26 cellular contexts compared by ENCODE assay signal in genomic region chr6:166527849-166528248, GRCh38.
"Had no signal": no experiment of that assay in that cellular context is flagged by ENCODE, and none has a peak within 500 bp of the region (broad histone marks: within the 10 kb centered on the region; RNA-seq: fewer than 3 reads in every experiment).

No MANE protein-coding gene starts in this region.

- H3K36me3 ChIP-seq: ovary, transverse colon, uterus had no signal

- H2AFZ ChIP-seq: parathyroid adenoma had no signal

- H3K4me3 ChIP-seq: ovary, psoas muscle, stomach, testis, tibial artery, transverse colon, upper lobe of right lung, uterus had no signal

- H3K4me1 ChIP-seq: tibial artery, transverse colon, upper lobe of right lung, uterus had no signal

- H3K9me3 ChIP-seq: neutrophil, ovary, psoas muscle, testis, transverse colon, upper lobe of right lung, uterus had no signal

- H3K27me3 ChIP-seq: neutrophil, ovary, stomach, testis, tibial artery, transverse colon, upper lobe of right lung, uterus had no signal

- ATAC-seq: naive thymus-derived CD8-positive, alpha-beta T cell; natural killer cell treated with Interleukin-12 subunit alpha and Interleukin-12 subunit beta and Interleukin-15 and Interleukin-18, amount 100 ng/mL, for 72 hours; psoas muscle; right cardiac atrium; sciatic nerve; stimulated activated effector memory CD8-positive, alpha-beta T cell treated with anti-CD3 and anti-CD28 coated beads, Interleukin-12 subunit alpha, Interleukin-12 subunit beta, amount 100 ng/mL, for 72 hours; stimulated activated naive B cell treated with anti-CD40 and anti-IgM and Interleukin-4, amounts not matched to agents 10 μg/mL and 1 μg/mL and 100 μg/mL, for 72 hours; upper lobe of right lung had no signal

- DNase-seq: naive B cell; naive thymus-derived CD8-positive, alpha-beta T cell; nephron progenitor cell; nucleus accumbens; ovary; posterior cingulate gyrus; psoas muscle; right cardiac atrium; small intestine; stimulated activated CD4-positive, alpha-beta T cell treated with anti-CD3 and anti-CD28 coated beads, Interleukin-15, amount 100 ng/mL, for 24 hours; stimulated activated CD4-positive, alpha-beta T cell treated with anti-CD3 and anti-CD28 coated beads, Interleukin-2, amount 100 ng/mL, for 24 hours; stimulated activated CD4-positive, alpha-beta T cell treated with anti-CD3 and anti-CD28 coated beads, Interleukin-2, amount 100 ng/mL, for 48 hours; stimulated activated CD4-positive, alpha-beta T cell treated with anti-CD3 and anti-CD28 coated beads, Interleukin-4, amount 100 ng/mL, for 24 hours; stimulated activated naive B cell treated with anti-CD40 and anti-IgM and Interleukin-4, amounts not matched to agents 10 μg/mL and 1 μg/mL and 100 μg/mL, for 72 hours; stimulated activated naive CD4-positive, alpha-beta T cell treated with Interleukin-2 at 50 U/mL for 16 hours; stomach; testis; transverse colon; upper lobe of right lung; uterus had no signal

- H3K27ac ChIP-seq: neutrophil, parathyroid adenoma, psoas muscle, testis, tibial artery, transverse colon, upper lobe of right lung, uterus had no signal

- FAIRE-seq: small intestine had no signal

- H3K9ac ChIP-seq: parathyroid adenoma had no signal
